ENCODE assay signal across 9 cellular contexts in genomic region chr10:21278491-21279216, GRCh38.
DNase-seq lines count a peak whose midpoint lies in the region; ATAC-seq and FAIRE-seq lines count a peak whose summit lies in the region.
"Had no signal": no experiment of that assay in that cellular context is flagged by ENCODE, and none has a peak within 500 bp of the region (broad histone marks: within the 10 kb centered on the region; RNA-seq: fewer than 3 reads in every experiment).

No MANE protein-coding gene starts in this region.

- no peak overlapping the region for H3K9ac ChIP-seq in HUES48 (ENCODE audit: low read depth, low read length)
- H3K9ac ChIP-seq in trophoblast cell (ENCODE audit: low read length) = no peak overlapping the region

- peak; percentile 96 for ATAC-seq in GM21515 (IDR thresholded peaks at IDR 0.05; ENCODE audit: unreplicated experiment)

- H3K79me2 ChIP-seq in trophoblast cell (ENCODE audit: control insufficient read depth, insufficient read depth, low read length, poor library complexity) = no peaks in the 10 kb centered on the region

- peak overlapping the region; percentile 91 for H2BK12ac ChIP-seq in trophoblast cell (ENCODE audit: low read length)

- WGBS in trophoblast cell (ENCODE audit: extremely low coverage, insufficient coverage, insufficient read length) = no CpG with 5 or more reads among the region's 8 CpGs

- no peaks in the 10 kb centered on the region for H3K36me3 Mint-ChIP-seq in activated T-helper 2 cell treated with anti-CD3 and anti-CD28 coated beads, Interferon-gamma antibody, Interleukin-2, Interleukin-4, amounts not matched to agents 10 μg/mL and 5 μg/mL and 100 μg/mL, durations not matched to agents 14 hours and 24 hours and 36 hours (ENCODE audit: low read depth)
- H3K36me3 Mint-ChIP-seq: memory B cell had no signal

- H3K23ac ChIP-seq in trophoblast cell (ENCODE audit: low read length) = no peak overlapping the region

- H3K18ac ChIP-seq in trophoblast cell (ENCODE audit: low read length) = peak overlapping the region; percentile 37

- H3K9me3 ChIP-seq in HUES48 (ENCODE audit: control insufficient read depth, insufficient read depth, low read length) = no peaks in the 10 kb centered on the region
- H3K9me3 ChIP-seq in trophoblast cell (ENCODE audit: insufficient read depth, low read depth, low read length) = no peaks in the 10 kb centered on the region

- H3K36me3 ChIP-seq in HUES48 (ENCODE audit: control insufficient read depth, insufficient read depth, low read length) (no peaks in the 10 kb centered on the region), trophoblast cell (ENCODE audit: control insufficient read depth in 1 of 2, insufficient read depth in 2 of 2, low read length in 2 of 2) (no peaks in the 10 kb centered on the region)

- H3K27me3 Mint-ChIP-seq in activated T-helper 2 cell treated with anti-CD3 and anti-CD28 coated beads, Interferon-gamma antibody, Interleukin-2, Interleukin-4, amounts not matched to agents 10 μg/mL and 5 μg/mL and 100 μg/mL, durations not matched to agents 14 hours and 24 hours and 36 hours (ENCODE audit: low read depth) = no peaks in the 10 kb centered on the region

- peak overlapping the region; percentile 19 for H3K14ac ChIP-seq in trophoblast cell (ENCODE audit: low read length)

- intact Hi-C loops in activated T-helper 2 cell treated with anti-CD3 and anti-CD28 coated beads, Interferon-gamma antibody, Interleukin-2, Interleukin-4, amounts not matched to agents 10 μg/mL and 5 μg/mL and 100 μg/mL, durations not matched to agents 14 hours and 24 hours and 36 hours (cut with micrococcal nuclease) = loop anchor here (5.0 to 10.0 kb wide), 2 partner anchors 216 to 674 kb away; no protein-coding TSS in a partner anchor

- H3K4me1 Mint-ChIP-seq in activated T-helper 2 cell treated with anti-CD3 and anti-CD28 coated beads, Interferon-gamma antibody, Interleukin-2, Interleukin-4, amounts not matched to agents 10 μg/mL and 5 μg/mL and 100 μg/mL, durations not matched to agents 14 hours and 24 hours and 36 hours (ENCODE audit: low read depth) = no peaks in the 10 kb centered on the region
- H3K4me1 Mint-ChIP-seq: memory B cell had no signal

- H3K27ac ChIP-seq in HUES48 (ENCODE audit: low read depth, low read length) = peak overlapping the region; percentile 24
- H3K27ac ChIP-seq in trophoblast cell (ENCODE audit: low read depth, low read length) = peak overlapping the region; percentile 77

- no peak overlapping the region for H3K27ac Mint-ChIP-seq in activated T-helper 2 cell treated with anti-CD3 and anti-CD28 coated beads, Interferon-gamma antibody, Interleukin-2, Interleukin-4, amounts not matched to agents 10 μg/mL and 5 μg/mL and 100 μg/mL, durations not matched to agents 14 hours and 24 hours and 36 hours
- H3K27ac Mint-ChIP-seq: memory B cell had no signal

- no peak overlapping the region for H2AK5ac ChIP-seq in trophoblast cell (ENCODE audit: low read length)

- H3K4me3 ChIP-seq in HUES48 (ENCODE audit: low read depth, low read length) = no peak overlapping the region
- H3K4me3 ChIP-seq in trophoblast cell (ENCODE audit: low read depth, low read length) = no peak overlapping the region

- H3K4me3 Mint-ChIP-seq in activated T-helper 2 cell treated with anti-CD3 and anti-CD28 coated beads, Interferon-gamma antibody, Interleukin-2, Interleukin-4, amounts not matched to agents 10 μg/mL and 5 μg/mL and 100 μg/mL, durations not matched to agents 14 hours and 24 hours and 36 hours (ENCODE audit: low read depth) = no peak overlapping the region
- H3K4me3 Mint-ChIP-seq: memory B cell had no signal

- H4K12ac ChIP-seq in trophoblast cell (ENCODE audit: low read depth, low read length) = no peak overlapping the region

- peak overlapping the region; percentile 39 for H2BK120ac ChIP-seq in trophoblast cell (ENCODE audit: insufficient read depth, low read length, poor library complexity)

- H4K91ac ChIP-seq in trophoblast cell (ENCODE audit: low read depth, low read length) = peak overlapping the region; percentile 58

- no peaks in the 10 kb centered on the region for H3K27me3 ChIP-seq in HUES48 (ENCODE audit: control insufficient read depth, insufficient read depth, low read length)
- H3K27me3 ChIP-seq in trophoblast cell (ENCODE audit: insufficient read depth, low read length) = no peaks in the 10 kb centered on the region

- peak; percentile 78 for FAIRE-seq in urothelium cell line (lab: Jason Lieb, UNC)

- peaks cover 37% of the 10 kb centered on the region for H3K79me1 ChIP-seq in trophoblast cell (ENCODE audit: low read length)

- H4K8ac ChIP-seq in trophoblast cell (ENCODE audit: low read depth, low read length) = peak overlapping the region; percentile 33

- H3K9me3 Mint-ChIP-seq in activated T-helper 2 cell treated with anti-CD3 and anti-CD28 coated beads, Interferon-gamma antibody, Interleukin-2, Interleukin-4, amounts not matched to agents 10 μg/mL and 5 μg/mL and 100 μg/mL, durations not matched to agents 14 hours and 24 hours and 36 hours = no peaks in the 10 kb centered on the region
- H3K9me3 Mint-ChIP-seq: memory B cell had no signal

- H3K4me2 ChIP-seq in trophoblast cell (ENCODE audit: low read length) = peak overlapping the region; percentile 22

- peak overlapping the region; percentile 50 for H2AFZ ChIP-seq in trophoblast cell (ENCODE audit: insufficient read depth, low read length, poor library complexity)

- H3K4ac ChIP-seq in trophoblast cell (ENCODE audit: low read depth, low read length) = peak overlapping the region; percentile 13

- peak overlapping the region; percentile 54 for H2BK5ac ChIP-seq in trophoblast cell (ENCODE audit: low read depth, low read length, poor library complexity)

- H3K4me1 ChIP-seq in HUES48 (ENCODE audit: control insufficient read depth, insufficient read depth, low read length) (peaks cover 32% of the 10 kb centered on the region), trophoblast cell (ENCODE audit: control insufficient read depth in 1 of 2, insufficient read depth in 2 of 2, low read length in 2 of 2) (peaks cover 10 to 23% of the 10 kb centered on the region in 2 experiments)

- peak; percentile 83 for DNase-seq in Daoy (ENCODE audit: low read depth)
- DNase-seq in RKO (ENCODE audit: low spot score) = peak; percentile 78
- DNase-seq in activated T-helper 2 cell treated with anti-CD3 and anti-CD28 coated beads, Interferon-gamma antibody, Interleukin-2, Interleukin-4, amounts not matched to agents 10 μg/mL and 5 μg/mL and 100 μg/mL, durations not matched to agents 14 hours and 24 hours and 36 hours (ENCODE audit: low spot score) = peak; percentile 48
- peak; percentile 48 for DNase-seq in germinal center (ENCODE audit: low spot score)
- DNase-seq in trophoblast cell = peak; percentile 72 to 85
- DNase-seq in urothelium cell line (ENCODE audit: low spot score) = peak; percentile 68
